ENCODE assay signal across 14 cellular contexts in genomic region chr3:65992106-65992505, GRCh38. TPM values are rescaled to one million over a fixed set of nuclear protein-coding genes. Genes with fewer than 3 reads are reported as not detected.
"Had no signal": no experiment of that assay in that cellular context is flagged by ENCODE, and none has a peak within 500 bp of the region (broad histone marks: within the 10 kb centered on the region; RNA-seq: fewer than 3 reads in every experiment).

No MANE protein-coding gene starts in this region.

- H3K36me3 ChIP-seq: neutrophil had no signal

- H3K4me3 ChIP-seq: mucosa of descending colon, SK-N-MC, skin epidermis had no signal

- H3K27ac ChIP-seq: foreskin keratinocyte, neutrophil, SK-N-MC had no signal

- H3K9me3 ChIP-seq: mucosa of descending colon, neutrophil had no signal

- H3K27me3 ChIP-seq: foreskin keratinocyte, neutrophil had no signal

- DNase-seq: activated CD4-positive, alpha-beta T cell treated with anti-CD3 and anti-CD28 coated beads, Interleukin-2, amount 50 U/mL, for 1 hour; activated effector memory CD4-positive, alpha-beta T cell treated with Interleukin-2 at 50 U/mL for 16 hours; aorta; cortex of kidney; effector memory CD8-positive, alpha-beta T cell; erythroblast; mucosa of descending colon; naive thymus-derived CD8-positive, alpha-beta T cell; substantia nigra; trophoblast cell had no signal

- ATAC-seq: effector memory CD8-positive, alpha-beta T cell; foreskin keratinocyte; mucosa of descending colon; naive thymus-derived CD8-positive, alpha-beta T cell had no signal

RNA-seq across cellular contexts. Expression of gene MAGI1, which starts 46.6 kb away (rescaled TPM):
- total RNA-seq: naive thymus-derived CD8-positive, alpha-beta T cell had no signal
- polyA plus RNA-seq: naive thymus-derived CD8-positive, alpha-beta T cell had no signal
